24 cellular contexts compared by ENCODE assay signal in the genomic region with DNA sequence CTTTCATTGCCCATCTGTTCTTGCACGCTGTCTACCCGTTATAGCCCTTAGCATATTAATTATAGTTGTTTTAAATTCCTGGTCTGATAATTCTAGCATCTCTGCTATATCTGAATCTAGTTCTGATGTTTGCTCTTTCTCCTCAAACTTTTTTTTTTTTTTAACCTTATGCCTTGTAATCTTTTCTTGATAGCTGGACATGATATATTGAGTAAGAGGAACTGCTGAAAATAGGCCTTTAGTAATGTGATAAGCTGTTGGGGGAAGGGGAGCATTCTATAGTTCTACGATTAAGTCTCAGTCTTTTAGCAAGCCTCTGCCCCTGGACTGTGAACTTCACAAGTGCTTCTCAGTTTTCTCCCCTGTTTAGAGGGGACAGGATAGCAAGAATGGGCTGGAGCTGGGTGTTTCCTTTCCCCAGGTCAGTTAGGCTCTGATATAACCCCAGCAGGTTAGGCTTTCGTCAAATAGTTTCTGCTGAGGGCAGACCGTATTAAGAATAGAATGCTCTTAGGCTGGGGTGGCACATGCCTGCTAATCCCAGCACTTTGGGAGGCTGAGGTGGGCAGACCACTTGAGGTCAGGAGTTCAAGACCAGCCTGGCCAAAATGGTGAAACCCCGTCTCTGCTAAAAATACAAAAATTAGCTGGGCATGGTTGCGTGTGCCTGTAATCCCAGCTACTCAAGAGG.
DNase-seq lines count a peak whose midpoint lies in the region; ATAC-seq lines count a peak whose summit lies in the region.
"Had no signal": no experiment of that assay in that cellular context is flagged by ENCODE, and none has a peak within 500 bp of the region (broad histone marks: within the 10 kb centered on the region; RNA-seq: fewer than 3 reads in every experiment).

No MANE protein-coding gene starts in this region.

- peak overlapping the region; percentile 50 for H3K27ac Mint-ChIP-seq in activated T-helper 17 cell treated with anti-CD3 and anti-CD28 coated beads, Interleukin-2, amount 50 U/mL, for 72 hours
- no peak overlapping the region for H3K27ac Mint-ChIP-seq in stimulated activated effector memory CD8-positive, alpha-beta T cell treated with anti-CD3 and anti-CD28 coated beads, Interleukin-12 subunit alpha, Interleukin-12 subunit beta, amount 100 ng/mL, for 72 hours
- H3K27ac Mint-ChIP-seq: activated CD4-positive, alpha-beta memory T cell treated with anti-CD3 and anti-CD28 coated beads for 36 hours; stimulated activated naive B cell treated with anti-CD40 and anti-IgM and Interleukin-4, amounts not matched to agents 10 μg/mL and 1 μg/mL and 100 μg/mL, for 72 hours had no signal

- ATAC-seq in activated T-helper 17 cell treated with anti-CD3 and anti-CD28 coated beads, Interleukin-2, amount 50 U/mL, for 72 hours (replicated peaks), result no peak
- no peak for ATAC-seq in stimulated activated effector memory CD8-positive, alpha-beta T cell treated with anti-CD3 and anti-CD28 coated beads, Interleukin-12 subunit alpha, Interleukin-12 subunit beta, amount 100 ng/mL, for 72 hours
- ATAC-seq in GM19452 (IDR thresholded peaks at IDR 0.05; ENCODE audit: unreplicated experiment), result no peak
- ATAC-seq: gastroesophageal sphincter had no signal

- peaks cover 14% of the 10 kb centered on the region for H3K4me1 Mint-ChIP-seq in activated T-helper 17 cell treated with anti-CD3 and anti-CD28 coated beads, Interleukin-2, amount 50 U/mL, for 72 hours
- peaks cover 4% of the 10 kb centered on the region for H3K4me1 Mint-ChIP-seq in stimulated activated effector memory CD8-positive, alpha-beta T cell treated with anti-CD3 and anti-CD28 coated beads, Interleukin-12 subunit alpha, Interleukin-12 subunit beta, amount 100 ng/mL, for 72 hours

- H3K9me3 ChIP-seq in MG63, result no peaks in the 10 kb centered on the region
- H3K9me3 ChIP-seq: SJSA1 had no signal

- H3K36me3 Mint-ChIP-seq in activated T-helper 17 cell treated with anti-CD3 and anti-CD28 coated beads, Interleukin-2, amount 50 U/mL, for 72 hours (ENCODE audit: low read depth), result no peaks in the 10 kb centered on the region
- H3K36me3 Mint-ChIP-seq in stimulated activated effector memory CD8-positive, alpha-beta T cell treated with anti-CD3 and anti-CD28 coated beads, Interleukin-12 subunit alpha, Interleukin-12 subunit beta, amount 100 ng/mL, for 72 hours, result no peaks in the 10 kb centered on the region

- H3K4me3 ChIP-seq in MG63, result no peak overlapping the region
- H3K4me3 ChIP-seq: esophagus muscularis mucosa, gastroesophageal sphincter, lung, SJSA1, skin epidermis, thoracic aorta had no signal

- no peaks in the 10 kb centered on the region for H3K36me3 ChIP-seq in MG63
- H3K36me3 ChIP-seq: brain microvascular endothelial cell, esophagus muscularis mucosa, SJSA1, thoracic aorta had no signal

- no peaks in the 10 kb centered on the region for H3K27me3 ChIP-seq in MG63
- H3K27me3 ChIP-seq: brain microvascular endothelial cell, esophagus muscularis mucosa, gastroesophageal sphincter, SJSA1 had no signal

- no peaks in the 10 kb centered on the region for H3K27me3 Mint-ChIP-seq in activated T-helper 17 cell treated with anti-CD3 and anti-CD28 coated beads, Interleukin-2, amount 50 U/mL, for 72 hours
- H3K27me3 Mint-ChIP-seq: activated CD4-positive, alpha-beta memory T cell treated with anti-CD3 and anti-CD28 coated beads for 36 hours had no signal

- peak overlapping the region; percentile 53 for H3K4me3 Mint-ChIP-seq in activated T-helper 17 cell treated with anti-CD3 and anti-CD28 coated beads, Interleukin-2, amount 50 U/mL, for 72 hours
- H3K4me3 Mint-ChIP-seq in stimulated activated effector memory CD8-positive, alpha-beta T cell treated with anti-CD3 and anti-CD28 coated beads, Interleukin-12 subunit alpha, Interleukin-12 subunit beta, amount 100 ng/mL, for 72 hours, result peak overlapping the region; percentile 21
- H3K4me3 Mint-ChIP-seq: activated CD4-positive, alpha-beta memory T cell treated with anti-CD3 and anti-CD28 coated beads for 36 hours; stimulated activated naive B cell treated with anti-CD40 and anti-IgM and Interleukin-4, amounts not matched to agents 10 μg/mL and 1 μg/mL and 100 μg/mL, for 72 hours had no signal

- peaks cover 7% of the 10 kb centered on the region for H3K9me3 Mint-ChIP-seq in activated T-helper 17 cell treated with anti-CD3 and anti-CD28 coated beads, Interleukin-2, amount 50 U/mL, for 72 hours
- no peaks in the 10 kb centered on the region for H3K9me3 Mint-ChIP-seq in stimulated activated effector memory CD8-positive, alpha-beta T cell treated with anti-CD3 and anti-CD28 coated beads, Interleukin-12 subunit alpha, Interleukin-12 subunit beta, amount 100 ng/mL, for 72 hours

- peak; percentile 26 for DNase-seq in NCI-H82 (lab: John Stamatoyannopoulos, UW)
- no peak for DNase-seq in NCI-H82 treated with DMSO at 0.1 percent for 48 hours (lab: John Stamatoyannopoulos, UW; ENCODE audit: unreplicated experiment)
- DNase-seq in NOMO-1 treated with DMSO at 0.1 percent for 48 hours (lab: John Stamatoyannopoulos, UW; ENCODE audit: unreplicated experiment), result peak; percentile 68
- DNase-seq in stimulated activated effector memory CD8-positive, alpha-beta T cell treated with anti-CD3 and anti-CD28 coated beads, Interleukin-12 subunit alpha, Interleukin-12 subunit beta, amount 100 ng/mL, for 72 hours (ENCODE audit: low spot score in 2 of 2), result no peak
- DNase-seq in NCI-H146 treated with DMSO at 0.1 percent for 48 hours (lab: John Stamatoyannopoulos, UW; ENCODE audit: unreplicated experiment), result no peak
- DNase-seq in MG63, result no peak
- DNase-seq: 8988T; activated gamma-delta T cell; AML-193; brain microvascular endothelial cell; islet precursor cell; NCI-H187; NCI-H69; stimulated activated CD4-positive, alpha-beta T cell treated with anti-CD3 and anti-CD28 coated beads, Interleukin-2, amount 100 ng/mL, for 24 hours; stimulated activated naive B cell treated with anti-CD40 and anti-IgM and Interleukin-4, amounts not matched to agents 10 μg/mL and 1 μg/mL and 100 μg/mL, for 72 hours had no signal

Comparison
In these comparisons a context has a peak if more than half of its experiments do, and no peak if none do; other contexts are left out.
1. DNase-seq: peak in NCI-H82 (single experiment) and NOMO-1 treated with DMSO at 0.1 percent for 48 hours (single experiment); none in NCI-H82 treated with DMSO at 0.1 percent for 48 hours (single experiment), stimulated activated effector memory CD8-positive, alpha-beta T cell treated with anti-CD3 and anti-CD28 coated beads, Interleukin-12 subunit alpha, Interleukin-12 subunit beta, amount 100 ng/mL, for 72 hours (0 of 2), NCI-H146 treated with DMSO at 0.1 percent for 48 hours (single experiment) and MG63 (single experiment).